In the genomic region with DNA sequence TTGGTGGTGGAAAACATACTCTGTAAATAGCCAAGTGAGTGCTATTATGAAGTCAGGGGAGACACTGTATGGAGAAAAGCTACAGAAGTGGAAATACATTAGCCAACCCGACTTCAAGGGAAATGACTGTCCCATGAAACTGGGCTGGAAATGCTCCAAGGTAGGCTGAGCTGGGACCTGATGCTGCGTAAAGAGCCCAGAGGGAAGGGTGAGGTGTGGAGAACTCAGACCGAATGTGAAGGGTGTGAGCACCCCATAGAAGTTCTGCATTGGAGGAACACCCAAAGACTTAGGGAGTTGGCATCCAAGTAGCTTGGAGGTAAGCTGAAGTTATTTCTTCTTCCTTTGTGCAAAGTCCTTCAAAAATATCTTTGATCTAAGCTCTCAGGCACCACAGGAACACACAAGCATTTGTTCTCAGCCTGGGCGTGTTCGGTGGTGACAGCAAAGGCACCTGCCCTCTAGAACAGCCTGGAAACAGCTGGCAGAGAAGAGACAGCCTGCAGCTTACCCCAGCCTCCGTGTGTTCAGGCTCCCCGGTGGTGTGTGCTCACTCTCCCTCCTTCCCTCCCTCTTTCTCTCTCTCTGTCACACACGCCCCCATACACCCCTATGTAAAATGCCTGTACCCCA, we compare ENCODE assay signal across 20 cellular contexts. TPM values are rescaled to one million over a fixed set of nuclear protein-coding genes. Genes with fewer than 3 reads are reported as not detected.
DNase-seq lines count a peak whose midpoint lies in the region; ATAC-seq and TF ChIP-seq lines count a peak whose summit lies in the region.
"Had no signal": no experiment of that assay in that cellular context is flagged by ENCODE, and none has a peak within 500 bp of the region (broad histone marks: within the 10 kb centered on the region; RNA-seq: fewer than 3 reads in every experiment).

No MANE protein-coding gene starts in this region.

- H3K4me3 Mint-ChIP-seq in activated CD8-positive, alpha-beta T cell treated with anti-CD3 and anti-CD28 coated beads, Interleukin-2, amount 10 ng/mL, durations not matched to agents 7 days and 5 days = no peak overlapping the region
- H3K4me3 Mint-ChIP-seq in activated CD8-positive, alpha-beta T cell treated with anti-CD3 and anti-CD28 coated beads for 36 hours = no peak overlapping the region

- no peak for DNase-seq in activated CD8-positive, alpha-beta T cell treated with anti-CD3 and anti-CD28 coated beads, Interleukin-2, amount 10 ng/mL, durations not matched to agents 7 days and 5 days
- DNase-seq in activated CD8-positive, alpha-beta T cell treated with anti-CD3 and anti-CD28 coated beads for 36 hours = no peak
- DNase-seq in colonic mucosa = peak; percentile 34
- no peak for DNase-seq in mucosa of descending colon
- DNase-seq in AG08395 (ENCODE audit: low spot score) = no peak
- DNase-seq in NCI-H2107 (lab: John Stamatoyannopoulos, UW) = no peak
- DNase-seq: AML-193, MM.1S, NCI-H1105, NCI-H187 treated with DMSO at 0.1 percent for 48 hours, NCI-H2171 treated with DMSO at 0.1 percent for 48 hours, NCI-H510A, OCI-M1, SK-N-SH had no signal

- no peaks in the 10 kb centered on the region for H3K27me3 ChIP-seq in colonic mucosa
- H3K27me3 ChIP-seq in thymus (ENCODE audit: control insufficient read depth, insufficient read depth) = no peaks in the 10 kb centered on the region

- TF ChIP-seq CTCF in activated CD8-positive, alpha-beta T cell treated with anti-CD3 and anti-CD28 coated beads for 36 hours (IDR thresholded peaks at IDR 0.05) = no peak
- TF ChIP-seq CTCF in colonic mucosa (IDR thresholded peaks at IDR 0.05) = no peak
- no peak for TF ChIP-seq CTCF in mucosa of descending colon (IDR thresholded peaks at IDR 0.05)

- H3K9me3 Mint-ChIP-seq in activated CD8-positive, alpha-beta T cell treated with anti-CD3 and anti-CD28 coated beads, Interleukin-2, amount 10 ng/mL, durations not matched to agents 7 days and 5 days (ENCODE audit: insufficient read depth) = no peaks in the 10 kb centered on the region
- H3K9me3 Mint-ChIP-seq in activated CD8-positive, alpha-beta T cell treated with anti-CD3 and anti-CD28 coated beads for 36 hours = peaks cover 3% of the 10 kb centered on the region

- H3K9ac ChIP-seq in colonic mucosa (ENCODE audit: low read depth in 2 of 2, low read length in 2 of 2) = no peak overlapping the region
- H3K9ac ChIP-seq: KMS-11, SK-N-SH had no signal

- H3K4me1 ChIP-seq in colonic mucosa (no peaks in the 10 kb centered on the region), mucosa of descending colon (ENCODE audit: low read depth) (no peaks in the 10 kb centered on the region), thymus (ENCODE audit: control insufficient read depth, insufficient read depth, low read length) (peaks cover 18% of the 10 kb centered on the region)
- H3K4me1 ChIP-seq: Caco-2 had no signal

- H3K9me3 ChIP-seq in colonic mucosa (no peaks in the 10 kb centered on the region), mucosa of descending colon (no peaks in the 10 kb centered on the region), thymus (ENCODE audit: control insufficient read depth) (no peaks in the 10 kb centered on the region)
- H3K9me3 ChIP-seq: Caco-2, SK-N-SH had no signal

- no peaks in the 10 kb centered on the region for H3K36me3 ChIP-seq in colonic mucosa
- H3K36me3 ChIP-seq in mucosa of descending colon (ENCODE audit: low read depth) = no peaks in the 10 kb centered on the region
- H3K36me3 ChIP-seq in thymus (ENCODE audit: control insufficient read depth, insufficient read depth) = no peaks in the 10 kb centered on the region

- H3K36me3 Mint-ChIP-seq in activated CD8-positive, alpha-beta T cell treated with anti-CD3 and anti-CD28 coated beads, Interleukin-2, amount 10 ng/mL, durations not matched to agents 7 days and 5 days (ENCODE audit: low read depth) = no peaks in the 10 kb centered on the region
- H3K36me3 Mint-ChIP-seq in activated CD8-positive, alpha-beta T cell treated with anti-CD3 and anti-CD28 coated beads for 36 hours (ENCODE audit: low read depth) = no peaks in the 10 kb centered on the region

- POLR2A ChIA-PET in activated CD8-positive, alpha-beta T cell treated with anti-CD3 and anti-CD28 coated beads, Interleukin-2, amount 10 ng/mL, durations not matched to agents 7 days and 5 days (lab: Charles Lee) = no interaction called here
- POLR2A ChIA-PET in activated CD8-positive, alpha-beta T cell treated with anti-CD3 and anti-CD28 coated beads for 36 hours (lab: Charles Lee) = no interaction called here

- 39% methylated on average over 8 of the region's 8 CpGs for whole genome bisulfite sequencing in thymus

- intact Hi-C loops in activated CD8-positive, alpha-beta T cell treated with anti-CD3 and anti-CD28 coated beads for 36 hours (cut with micrococcal nuclease) = no loop called here
- intact Hi-C loops in colonic mucosa (cut with DNase I) = no loop called here
- intact Hi-C loops in mucosa of descending colon (cut with DNase I, micrococcal nuclease) = no loop called here

- H3K4me1 Mint-ChIP-seq in activated CD8-positive, alpha-beta T cell treated with anti-CD3 and anti-CD28 coated beads, Interleukin-2, amount 10 ng/mL, durations not matched to agents 7 days and 5 days (ENCODE audit: low read depth) = no peaks in the 10 kb centered on the region
- no peaks in the 10 kb centered on the region for H3K4me1 Mint-ChIP-seq in activated CD8-positive, alpha-beta T cell treated with anti-CD3 and anti-CD28 coated beads for 36 hours (ENCODE audit: low read depth)

- H3K27ac Mint-ChIP-seq in activated CD8-positive, alpha-beta T cell treated with anti-CD3 and anti-CD28 coated beads, Interleukin-2, amount 10 ng/mL, durations not matched to agents 7 days and 5 days = no peak overlapping the region
- H3K27ac Mint-ChIP-seq in activated CD8-positive, alpha-beta T cell treated with anti-CD3 and anti-CD28 coated beads for 36 hours = no peak overlapping the region

- H3K4me3 ChIP-seq in colonic mucosa (no peak overlapping the region), mucosa of descending colon (no peak overlapping the region), thymus (ENCODE audit: low read length) (no peak overlapping the region)

- CTCF ChIA-PET in activated CD8-positive, alpha-beta T cell treated with anti-CD3 and anti-CD28 coated beads, Interleukin-2, amount 10 ng/mL, durations not matched to agents 7 days and 5 days (lab: Charles Lee) = no interaction called here
- CTCF ChIA-PET in activated CD8-positive, alpha-beta T cell treated with anti-CD3 and anti-CD28 coated beads for 36 hours (lab: Charles Lee) = no interaction called here

- no peak overlapping the region for H3K27ac ChIP-seq in colonic mucosa
- H3K27ac ChIP-seq in thymus (ENCODE audit: low read depth) = peak overlapping the region; percentile 43
- H3K27ac ChIP-seq: KMS-11 had no signal

- H3K27me3 Mint-ChIP-seq in activated CD8-positive, alpha-beta T cell treated with anti-CD3 and anti-CD28 coated beads, Interleukin-2, amount 10 ng/mL, durations not matched to agents 7 days and 5 days (ENCODE audit: low read depth) = peaks cover 2% of the 10 kb centered on the region
- H3K27me3 Mint-ChIP-seq in activated CD8-positive, alpha-beta T cell treated with anti-CD3 and anti-CD28 coated beads for 36 hours = peaks cover 8% of the 10 kb centered on the region

- ATAC-seq in activated CD8-positive, alpha-beta T cell treated with anti-CD3 and anti-CD28 coated beads, Interleukin-2, amount 10 ng/mL, durations not matched to agents 7 days and 5 days = peak; percentile 39
- ATAC-seq in activated CD8-positive, alpha-beta T cell treated with anti-CD3 and anti-CD28 coated beads for 36 hours = no peak
- ATAC-seq in mucosa of descending colon = peak; percentile 67
- no peak for ATAC-seq in HG02852 (IDR thresholded peaks at IDR 0.05; ENCODE audit: unreplicated experiment)
- ATAC-seq: HCT116 had no signal

RNA-seq across cellular contexts. Expression of gene GJD4, which starts 19.1 kb away (rescaled TPM):
- total RNA-seq in activated CD8-positive, alpha-beta T cell treated with anti-CD3 and anti-CD28 coated beads, Interleukin-2, amount 10 ng/mL, durations not matched to agents 7 days and 5 days = not detected
- total RNA-seq in activated CD8-positive, alpha-beta T cell treated with anti-CD3 and anti-CD28 coated beads for 36 hours = not detected
- total RNA-seq in colonic mucosa (not detected), mucosa of descending colon (not detected)
- 0.07 TPM for polyA plus RNA-seq in thymus
- total RNA-seq: A673 had no signal
- polyA plus RNA-seq: SK-N-SH had no signal

RNA-seq across cellular contexts. Expression of gene FZD8, which starts 56.1 kb away (rescaled TPM):
- total RNA-seq in activated CD8-positive, alpha-beta T cell treated with anti-CD3 and anti-CD28 coated beads, Interleukin-2, amount 10 ng/mL, durations not matched to agents 7 days and 5 days = under 1 TPM; 0.23 to 0.24 TPM
- total RNA-seq in activated CD8-positive, alpha-beta T cell treated with anti-CD3 and anti-CD28 coated beads for 36 hours = under 1 TPM; 0.14 to 0.22 TPM
- 10 to 100 TPM; 11.0 to 11.7 TPM for total RNA-seq in colonic mucosa
- 10 to 100 TPM; 13.4 to 31.3 (median 14.8) TPM for total RNA-seq in mucosa of descending colon
- polyA plus RNA-seq in thymus = 2.1 TPM

Comparison
In these comparisons a context has a peak if more than half of its experiments do, and no peak if none do; other contexts are left out.
1. ATAC-seq: peak in activated CD8-positive, alpha-beta T cell treated with anti-CD3 and anti-CD28 coated beads, Interleukin-2, amount 10 ng/mL, durations not matched to agents 7 days and 5 days (single experiment) and mucosa of descending colon (single experiment); none in activated CD8-positive, alpha-beta T cell treated with anti-CD3 and anti-CD28 coated beads for 36 hours (single experiment) and HG02852 (single experiment).
2. RNA of gene FZD8, which starts 56.1 kb away (total RNA-seq): 13.4 to 31.3 TPM in mucosa of descending colon and 11.0 to 11.7 TPM in colonic mucosa; 0.23 to 0.24 TPM in activated CD8-positive, alpha-beta T cell treated with anti-CD3 and anti-CD28 coated beads, Interleukin-2, amount 10 ng/mL, durations not matched to agents 7 days and 5 days and 0.14 to 0.22 TPM in activated CD8-positive, alpha-beta T cell treated with anti-CD3 and anti-CD28 coated beads for 36 hours; every median in the first group is over 4 times any median in the second.